In the genomic region with DNA sequence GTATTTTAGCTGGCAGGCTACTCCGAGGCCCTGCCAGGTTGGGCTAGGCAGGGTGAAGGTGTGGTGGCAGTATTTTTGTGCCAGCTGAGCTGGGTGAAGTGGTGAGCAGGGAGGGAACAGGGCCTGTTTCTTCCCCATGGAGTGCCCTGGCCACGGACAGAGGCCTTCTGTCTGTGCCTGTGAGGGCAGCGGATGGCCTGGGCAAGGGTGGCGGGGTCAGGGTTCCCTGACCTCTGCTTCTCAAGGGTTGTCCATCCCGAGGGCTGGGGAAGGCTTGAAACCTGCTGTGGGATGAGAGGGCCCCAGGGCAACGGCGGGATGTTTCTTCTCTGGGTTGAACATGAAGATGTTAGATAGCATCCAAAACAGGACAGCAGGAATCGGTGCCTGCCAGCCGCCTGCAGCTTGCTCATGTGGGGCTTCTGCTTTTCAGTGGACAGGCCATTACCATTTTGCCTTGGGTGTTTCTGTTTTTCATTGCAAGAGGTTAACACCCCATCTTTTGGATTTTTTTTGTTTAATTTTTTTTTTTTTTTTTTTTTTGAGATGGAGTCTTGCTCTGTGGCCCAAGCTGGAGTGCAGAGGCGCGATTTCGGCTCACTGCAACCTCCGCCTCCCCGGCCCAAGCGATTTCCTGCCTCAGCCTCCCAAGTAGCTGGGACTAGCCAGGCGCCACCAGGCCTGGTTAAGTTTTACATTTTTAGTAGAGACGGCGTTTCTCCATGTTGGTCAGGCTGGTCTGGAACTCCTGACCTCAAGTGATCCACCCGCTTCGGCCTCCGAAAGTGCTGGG, we compare ENCODE assay signal across 14 cellular contexts. TPM values are rescaled to one million over a fixed set of nuclear protein-coding genes. Genes with fewer than 3 reads are reported as not detected.
DNase-seq lines count a peak whose midpoint lies in the region; ATAC-seq and TF ChIP-seq lines count a peak whose summit lies in the region.
"Had no signal": no experiment of that assay in that cellular context is flagged by ENCODE, and none has a peak within 500 bp of the region (broad histone marks: within the 10 kb centered on the region; RNA-seq: fewer than 3 reads in every experiment).

No MANE protein-coding gene starts in this region.

- intact Hi-C loops in activated CD8-positive, alpha-beta T cell treated with anti-CD3 and anti-CD28 coated beads for 36 hours (cut with micrococcal nuclease), result no loop called here
- intact Hi-C loops in thyroid gland (cut with DNase I), result no loop called here

- H3K4me1 Mint-ChIP-seq in activated naive CD4-positive, alpha-beta T cell treated with anti-CD3 and anti-CD28 coated beads, Interleukin-2, amount 50 U/mL, for 24 hours, result peaks cover 28% of the 10 kb centered on the region
- peaks cover 23% of the 10 kb centered on the region for H3K4me1 Mint-ChIP-seq in activated CD8-positive, alpha-beta T cell treated with anti-CD3 and anti-CD28 coated beads for 36 hours (ENCODE audit: low read depth)

- H3K9me3 Mint-ChIP-seq in activated naive CD4-positive, alpha-beta T cell treated with anti-CD3 and anti-CD28 coated beads, Interleukin-2, amount 50 U/mL, for 24 hours, result no peaks in the 10 kb centered on the region
- H3K9me3 Mint-ChIP-seq in activated CD8-positive, alpha-beta T cell treated with anti-CD3 and anti-CD28 coated beads for 36 hours, result no peaks in the 10 kb centered on the region

- no peak for ATAC-seq in activated CD8-positive, alpha-beta T cell treated with anti-CD3 and anti-CD28 coated beads for 36 hours
- ATAC-seq: esophagus mucosa had no signal

- peak overlapping the region; percentile 91 for H3K4me3 Mint-ChIP-seq in activated naive CD4-positive, alpha-beta T cell treated with anti-CD3 and anti-CD28 coated beads, Interleukin-2, amount 50 U/mL, for 24 hours
- H3K4me3 Mint-ChIP-seq in activated CD8-positive, alpha-beta T cell treated with anti-CD3 and anti-CD28 coated beads for 36 hours, result no peak overlapping the region

- 81 to 84% methylated on average over 21 of the region's 21 CpGs for WGBS in thyroid gland, 2 donors

- DNase-seq in activated naive CD4-positive, alpha-beta T cell treated with Interleukin-2 at 50 U/mL for 16 hours, result no peak
- DNase-seq in activated CD8-positive, alpha-beta T cell treated with anti-CD3 and anti-CD28 coated beads for 36 hours, result no peak
- no peak for DNase-seq in right atrium auricular region (ENCODE audit: low spot score)
- peak; percentile 59 to 66 for DNase-seq in thyroid gland
- DNase-seq in glomerular visceral epithelial cell (ENCODE audit: extremely low spot score), result no peak
- no peak for DNase-seq in Ammon's horn (ENCODE audit: low spot score)
- DNase-seq in stimulated activated naive CD4-positive, alpha-beta T cell (lab: John Stamatoyannopoulos, UW), result no peak
- DNase-seq: activated CD4-positive, CD25-positive, alpha-beta regulatory T cell treated with anti-CD3 and anti-CD28 coated beads, Interleukin-2, amount 50 U/mL, for 72 hours; NCI-H1930; ovary; stimulated activated CD4-positive, alpha-beta T cell treated with anti-CD3 and anti-CD28 coated beads, Interleukin-4, amount 100 ng/mL, for 1 hour; testis had no signal

- TF ChIP-seq CTCF in activated CD8-positive, alpha-beta T cell treated with anti-CD3 and anti-CD28 coated beads for 36 hours (IDR thresholded peaks at IDR 0.05), result no peak
- TF ChIP-seq CTCF in right atrium auricular region (IDR thresholded peaks at IDR 0.05) (no peak), thyroid gland (IDR thresholded peaks at IDR 0.05) (no peak)

- POLR2A ChIA-PET in activated CD8-positive, alpha-beta T cell treated with anti-CD3 and anti-CD28 coated beads for 36 hours (lab: Charles Lee), result no interaction called here

- peak overlapping the region; percentile 74 to 78 for H3K27ac ChIP-seq in right atrium auricular region
- no peak overlapping the region for H3K27ac ChIP-seq in thyroid gland

- no peaks in the 10 kb centered on the region for H3K27me3 Mint-ChIP-seq in activated naive CD4-positive, alpha-beta T cell treated with anti-CD3 and anti-CD28 coated beads, Interleukin-2, amount 50 U/mL, for 24 hours
- H3K27me3 Mint-ChIP-seq in activated CD8-positive, alpha-beta T cell treated with anti-CD3 and anti-CD28 coated beads for 36 hours, result no peaks in the 10 kb centered on the region

- no peaks in the 10 kb centered on the region for H3K9me3 ChIP-seq in right atrium auricular region
- H3K9me3 ChIP-seq in thyroid gland, result no peaks in the 10 kb centered on the region
- H3K9me3 ChIP-seq: ovary, testis had no signal

- CTCF ChIA-PET in activated CD8-positive, alpha-beta T cell treated with anti-CD3 and anti-CD28 coated beads for 36 hours (lab: Charles Lee), result no interaction called here

- no peaks in the 10 kb centered on the region for H3K36me3 ChIP-seq in right atrium auricular region
- H3K36me3 ChIP-seq in thyroid gland, result no peaks in the 10 kb centered on the region
- H3K36me3 ChIP-seq: ovary had no signal

- TF ChIP-seq POLR2A in thyroid gland (IDR thresholded peaks at IDR 0.05), result no peak

- H3K4me3 ChIP-seq in right atrium auricular region (no peak overlapping the region), thyroid gland (replicated peaks in 1 of 3) (no peak overlapping the region)
- H3K4me3 ChIP-seq: ovary, testis had no signal

- peaks cover 4% of the 10 kb centered on the region for H3K36me3 Mint-ChIP-seq in activated naive CD4-positive, alpha-beta T cell treated with anti-CD3 and anti-CD28 coated beads, Interleukin-2, amount 50 U/mL, for 24 hours
- H3K36me3 Mint-ChIP-seq in activated CD8-positive, alpha-beta T cell treated with anti-CD3 and anti-CD28 coated beads for 36 hours (ENCODE audit: low read depth), result peaks cover 47% of the 10 kb centered on the region

- H3K4me1 ChIP-seq in right atrium auricular region, result peaks cover 0 to 45% of the 10 kb centered on the region in 2 donors
- peaks cover 23 to 29% of the 10 kb centered on the region in 2 donors for H3K4me1 ChIP-seq in thyroid gland

- H3K27me3 ChIP-seq in right atrium auricular region, result no peaks in the 10 kb centered on the region
- H3K27me3 ChIP-seq in thyroid gland, result no peaks in the 10 kb centered on the region
- H3K27me3 ChIP-seq: ovary, testis had no signal

- peak overlapping the region; percentile 77 for H3K27ac Mint-ChIP-seq in activated naive CD4-positive, alpha-beta T cell treated with anti-CD3 and anti-CD28 coated beads, Interleukin-2, amount 50 U/mL, for 24 hours
- peak overlapping the region; percentile 92 for H3K27ac Mint-ChIP-seq in activated CD8-positive, alpha-beta T cell treated with anti-CD3 and anti-CD28 coated beads for 36 hours

RNA-seq across cellular contexts. Expression of gene MTA1, which starts 3.3 kb away (rescaled TPM):
- total RNA-seq in activated CD8-positive, alpha-beta T cell treated with anti-CD3 and anti-CD28 coated beads for 36 hours, result 100 to 1,000 TPM; 133 to 140 TPM
- total RNA-seq in right atrium auricular region, result 10 to 100 TPM; 51.9 to 61.7 TPM
- total RNA-seq in thyroid gland, result 100 to 1,000 TPM in 2 of 4 donors, 10 to 100 TPM in 2; 66.2 to 111 (median 90.0) TPM

RNA-seq across cellular contexts. Expression of gene TEX22, which starts 24.6 kb away (rescaled TPM):
- total RNA-seq in activated CD8-positive, alpha-beta T cell treated with anti-CD3 and anti-CD28 coated beads for 36 hours, result 1 to 10 TPM; 1.2 to 2.2 TPM
- total RNA-seq in right atrium auricular region (under 1 TPM in 1 of 2 donors, not detected in 1; 0.16 TPM), thyroid gland (under 1 TPM in 3 of 4 donors, not detected in 1; 0.22 to 0.81 (median 0.33) TPM)

RNA-seq across cellular contexts. Expression of gene CRIP2, which starts 51.7 kb away (rescaled TPM):
- under 1 TPM in 1 of 2 experiments, not detected in 1; 0.45 TPM for total RNA-seq in activated CD8-positive, alpha-beta T cell treated with anti-CD3 and anti-CD28 coated beads for 36 hours
- total RNA-seq in right atrium auricular region (1,000 to 10,000 TPM in 1 of 2 donors, 100 to 1,000 TPM in 1; 831 to 1,272 TPM), thyroid gland (100 to 1,000 TPM; 101 to 160 (median 136) TPM)

Comparison
In these comparisons a context has a peak if more than half of its experiments do, and no peak if none do; other contexts are left out.
1. DNase-seq: peak in thyroid gland (2 of 2); none in activated naive CD4-positive, alpha-beta T cell treated with Interleukin-2 at 50 U/mL for 16 hours (single experiment), activated CD8-positive, alpha-beta T cell treated with anti-CD3 and anti-CD28 coated beads for 36 hours (single experiment), right atrium auricular region (single experiment), glomerular visceral epithelial cell (single experiment), Ammon's horn (single experiment) and stimulated activated naive CD4-positive, alpha-beta T cell (0 of 6).
2. H3K27ac ChIP-seq: peak in right atrium auricular region (2 of 2); none in thyroid gland (0 of 3).
3. RNA of gene CRIP2, which starts 51.7 kb away (total RNA-seq): 831 to 1,272 TPM in right atrium auricular region and 101 to 160 TPM in thyroid gland; 0.45 TPM in activated CD8-positive, alpha-beta T cell treated with anti-CD3 and anti-CD28 coated beads for 36 hours; every median in the first group is over 10 times any median in the second.